Comparison of ENCODE assay signal across 8 cellular contexts in genomic region chr6:27809067-27809938, GRCh38.
DNase-seq lines count a peak whose midpoint lies in the region; ATAC-seq, FAIRE-seq and TF ChIP-seq lines count a peak whose summit lies in the region.

No MANE protein-coding gene starts in this region.

- peaks cover 12% of the 10 kb centered on the region for H3K4me1 ChIP-seq in hepatocyte (ENCODE audit: insufficient read depth)

- H3K36me3 Mint-ChIP-seq in stimulated activated naive B cell treated with anti-CD40 and anti-IgM and Interleukin-4, amounts not matched to agents 10 μg/mL and 1 μg/mL and 100 μg/mL, for 72 hours: peaks cover 3 to 12% of the 10 kb centered on the region in 2 donors

- no peak for FAIRE-seq in GM12892 (lab: Jason Lieb, UNC)

- no peaks in the 10 kb centered on the region for H4K20me1 ChIP-seq in hepatocyte (ENCODE audit: insufficient read depth, poor library complexity, severe bottlenecking)

- H3K36me3 ChIP-seq in hepatocyte (replicated peaks; ENCODE audit: insufficient read depth, low read depth): no peaks in the 10 kb centered on the region

- peaks cover 0 to 1% of the 10 kb centered on the region in 2 donors for H3K9me3 Mint-ChIP-seq in stimulated activated naive B cell treated with anti-CD40 and anti-IgM and Interleukin-4, amounts not matched to agents 10 μg/mL and 1 μg/mL and 100 μg/mL, for 72 hours

- no peaks in the 10 kb centered on the region for H3K27me3 ChIP-seq in hepatocyte

- DNase-seq in NCI-H1417 (lab: John Stamatoyannopoulos, UW): peak in 2 of 3 experiments; percentile 43 to 48
- DNase-seq in NCI-H1417 treated with DMSO at 0.1 percent for 48 hours (lab: John Stamatoyannopoulos, UW): no peak
- no peak for DNase-seq in hepatocyte (ENCODE audit: low spot score)
- no peak for DNase-seq in stimulated activated naive B cell treated with anti-CD40 and anti-IgM and Interleukin-4, amounts not matched to agents 10 μg/mL and 1 μg/mL and 100 μg/mL, for 72 hours
- no peak for DNase-seq in GM12892 (ENCODE audit: insufficient read length)

- peaks cover 30% of the 10 kb centered on the region for H3K79me2 ChIP-seq in hepatocyte

- 13% methylated on average over 7 of the region's 7 CpGs for WGBS in hepatocyte (ENCODE audit: low lambda C conversion rate, missing lambda C conversion rate)

- H3K27ac ChIP-seq in VCaP (peak overlapping the region; percentile 88), hepatocyte (peak overlapping the region; percentile 98)

- H3K4me3 ChIP-seq in hepatocyte: peak overlapping the region; percentile 39

- H3K4me1 Mint-ChIP-seq in stimulated activated naive B cell treated with anti-CD40 and anti-IgM and Interleukin-4, amounts not matched to agents 10 μg/mL and 1 μg/mL and 100 μg/mL, for 72 hours: peaks cover 21 to 45% of the 10 kb centered on the region in 2 donors

- H3K27ac Mint-ChIP-seq in stimulated activated naive B cell treated with anti-CD40 and anti-IgM and Interleukin-4, amounts not matched to agents 10 μg/mL and 1 μg/mL and 100 μg/mL, for 72 hours: peak overlapping the region; percentile 98

- no peak for TF ChIP-seq POLR2A in GM12892 (IDR thresholded peaks at IDR 0.05; ENCODE audit: low read depth, low read length)

- no peaks in the 10 kb centered on the region for H3K9me3 ChIP-seq in hepatocyte (ENCODE audit: low read depth)

- H3K27me3 Mint-ChIP-seq in stimulated activated naive B cell treated with anti-CD40 and anti-IgM and Interleukin-4, amounts not matched to agents 10 μg/mL and 1 μg/mL and 100 μg/mL, for 72 hours: peaks cover 5 to 7% of the 10 kb centered on the region in 2 donors

- peak overlapping the region; percentile 80 for H3K4me2 ChIP-seq in hepatocyte

- no peak for ATAC-seq in stimulated activated naive B cell treated with anti-CD40 and anti-IgM and Interleukin-4, amounts not matched to agents 10 μg/mL and 1 μg/mL and 100 μg/mL, for 72 hours (replicated peaks)
- ATAC-seq in HG02571 (IDR thresholded peaks at IDR 0.05; ENCODE audit: unreplicated experiment) (no peak), HG02884 (IDR thresholded peaks at IDR 0.05; ENCODE audit: unreplicated experiment) (no peak)

- no peaks in the 10 kb centered on the region for H3K9me2 ChIP-seq in hepatocyte (replicated peaks; ENCODE audit: insufficient read depth)

- peak overlapping the region; percentile 91 for H3K4me3 Mint-ChIP-seq in stimulated activated naive B cell treated with anti-CD40 and anti-IgM and Interleukin-4, amounts not matched to agents 10 μg/mL and 1 μg/mL and 100 μg/mL, for 72 hours

- no peak for TF ChIP-seq CTCF in VCaP (conservative IDR thresholded peaks at IDR 0.05)
- TF ChIP-seq CTCF in hepatocyte (IDR thresholded peaks at IDR 0.05; ENCODE audit: poor library complexity): no peak

- peak overlapping the region; percentile 65 for H2AFZ ChIP-seq in hepatocyte

Comparison
In these comparisons a context has a peak if more than half of its experiments do, and no peak if none do; other contexts are left out.
1. DNase-seq: peak in NCI-H1417 (2 of 3); none in NCI-H1417 treated with DMSO at 0.1 percent for 48 hours (single experiment), hepatocyte (single experiment), stimulated activated naive B cell treated with anti-CD40 and anti-IgM and Interleukin-4, amounts not matched to agents 10 μg/mL and 1 μg/mL and 100 μg/mL, for 72 hours (single experiment) and GM12892 (single experiment).